In the genomic region with DNA sequence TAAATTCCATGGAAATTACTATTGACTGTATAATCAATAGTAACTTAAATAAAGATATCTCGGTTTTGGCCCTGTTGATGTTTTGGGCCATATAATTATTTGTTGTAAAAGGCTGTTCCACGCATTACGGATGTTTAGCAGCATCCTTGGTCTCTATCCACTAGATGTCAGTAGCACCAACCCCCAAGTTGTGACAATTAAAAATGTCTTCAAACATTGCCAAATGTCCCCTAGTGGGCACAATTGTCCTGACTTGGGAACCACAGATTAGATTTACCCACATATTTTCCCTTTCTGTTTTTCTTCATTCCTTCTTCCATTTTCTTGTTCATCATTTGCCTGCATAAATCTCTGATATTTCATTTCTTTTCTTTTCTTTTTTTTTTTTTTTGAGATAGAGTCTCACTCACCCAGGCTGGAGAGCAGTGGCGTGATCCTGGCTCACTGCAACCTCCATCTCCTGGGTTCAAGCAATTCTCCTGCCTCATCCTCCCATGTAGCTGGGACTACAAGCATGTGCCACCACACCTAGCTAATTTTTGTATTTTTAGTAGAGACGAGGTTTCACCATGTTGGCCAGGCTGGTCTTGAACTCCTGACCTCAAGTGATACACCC, we compare ENCODE assay signal across 8 cellular contexts. TPM values are rescaled to one million over a fixed set of nuclear protein-coding genes. Genes with fewer than 3 reads are reported as not detected.
A peak's percentile ranks its signal among the peaks of the same experiment; 100 is the strongest.
DNase-seq lines count a peak whose midpoint lies in the region; ATAC-seq and TF ChIP-seq lines count a peak whose summit lies in the region.

No MANE protein-coding gene starts in this region.

- TF ChIP-seq CTCF in BE2C (IDR thresholded peaks at IDR 0.05; ENCODE audit: low read depth, low read length) = peak; percentile 93
- peak; percentile 35; the same call in 1 of the 2 replicates for TF ChIP-seq CTCF in WI38 (IDR thresholded peaks at IDR 0.05; ENCODE audit: low read depth, low read length)
- TF ChIP-seq CTCF in upper lobe of right lung (IDR thresholded peaks at IDR 0.05) = peak; percentile 54

- H3K36me3 ChIP-seq in BE2C (no peaks in the 10 kb centered on the region), upper lobe of right lung (no peaks in the 10 kb centered on the region)

- H3K4me1 ChIP-seq in BE2C (no peaks in the 10 kb centered on the region), upper lobe of right lung (peaks cover 5% of the 10 kb centered on the region)

- ATAC-seq in upper lobe of right lung = peak; percentile 85
- no peak for ATAC-seq in HG02798 (IDR thresholded peaks at IDR 0.05; ENCODE audit: poor library complexity, unreplicated experiment)

- DNase-seq in BE2C = peak; percentile 42
- DNase-seq in GM04503 (ENCODE audit: low read depth) = peak; percentile 3
- DNase-seq in NCI-H1092 (lab: John Stamatoyannopoulos, UW) = peak; percentile 16
- peak; percentile 41 for DNase-seq in iPS-NIHi7 (ENCODE audit: extremely low spot score)
- DNase-seq in upper lobe of right lung = no peak
- no peak for DNase-seq in activated effector memory CD4-positive, alpha-beta T cell treated with anti-CD3 and anti-CD28 coated beads, Interleukin-2, amount 50 U/mL, for 16 hours

- intact Hi-C loops in upper lobe of right lung (cut with DNase I) = no loop called here

- no peak overlapping the region for H3K4me3 ChIP-seq in BE2C (ENCODE audit: low read depth, low read length)
- no peak overlapping the region for H3K4me3 ChIP-seq in WI38 (ENCODE audit: low read depth, low read length)
- no peak overlapping the region for H3K4me3 ChIP-seq in upper lobe of right lung

- H3K27me3 ChIP-seq in BE2C = no peaks in the 10 kb centered on the region
- H3K27me3 ChIP-seq in upper lobe of right lung = no peaks in the 10 kb centered on the region

- H3K9me3 ChIP-seq in BE2C (no peaks in the 10 kb centered on the region), upper lobe of right lung (no peaks in the 10 kb centered on the region)

- no peak overlapping the region for H3K27ac ChIP-seq in upper lobe of right lung

RNA-seq across cellular contexts. Expression of a gene that starts 13.6 kb away (rescaled TPM):
- not detected for polyA plus RNA-seq in BE2C (2012; ENCODE audit: insufficient read depth, insufficient read length, low read depth)
- total RNA-seq in upper lobe of right lung = not detected

RNA-seq across cellular contexts. Expression of a gene that starts 36.9 kb away (rescaled TPM):
- not detected for polyA plus RNA-seq in BE2C (2012; ENCODE audit: insufficient read depth, insufficient read length, low read depth)
- total RNA-seq in upper lobe of right lung = not detected

RNA-seq across cellular contexts. Expression of a gene that starts 38.4 kb away (rescaled TPM):
- not detected for polyA plus RNA-seq in BE2C (2012; ENCODE audit: insufficient read depth, insufficient read length, low read depth)
- total RNA-seq in upper lobe of right lung = not detected

RNA-seq across cellular contexts. Expression of a gene that starts 45.5 kb away (rescaled TPM):
- polyA plus RNA-seq in BE2C (2012; ENCODE audit: insufficient read depth, insufficient read length, low read depth) = not detected
- total RNA-seq in upper lobe of right lung = not detected

RNA-seq across cellular contexts. Expression of a gene that starts 53.4 kb away (rescaled TPM):
- not detected for polyA plus RNA-seq in BE2C (2012; ENCODE audit: insufficient read depth, insufficient read length, low read depth)
- total RNA-seq in upper lobe of right lung = not detected

Comparison
In these comparisons a context has a peak if more than half of its experiments do, and no peak if none do; other contexts are left out.
1. DNase-seq: peak in BE2C (single experiment), GM04503 (single experiment), NCI-H1092 (single experiment) and iPS-NIHi7 (single experiment); none in upper lobe of right lung (single experiment) and activated effector memory CD4-positive, alpha-beta T cell treated with anti-CD3 and anti-CD28 coated beads, Interleukin-2, amount 50 U/mL, for 16 hours (single experiment).
2. CTCF ChIP-seq: peak in every context shown above with its lines; median percentile 93 in BE2C; 54 in upper lobe of right lung; 35 in WI38.